In genomic region chr12:104975621-104976343, GRCh38 we compare ENCODE assay signal across 1 cellular context.
TF ChIP-seq lines count a peak whose summit lies in the region.

No MANE protein-coding gene starts in this region.

TF ChIP-seq in IMR-90, 13 proteins besides CTCF, POLR2A, EP300 and RAD21:
- peak; percentile 80 for TF ChIP-seq CEBPB (IDR thresholded peaks at IDR 0.05; ENCODE audit: low read depth, low read length)
- no peak for TF ChIP-seq MXI1 (IDR thresholded peaks at IDR 0.05; ENCODE audit: borderline replicate concordance, low read depth, low read length)
